Comparison of ENCODE assay signal across 21 cellular contexts in the genomic region with DNA sequence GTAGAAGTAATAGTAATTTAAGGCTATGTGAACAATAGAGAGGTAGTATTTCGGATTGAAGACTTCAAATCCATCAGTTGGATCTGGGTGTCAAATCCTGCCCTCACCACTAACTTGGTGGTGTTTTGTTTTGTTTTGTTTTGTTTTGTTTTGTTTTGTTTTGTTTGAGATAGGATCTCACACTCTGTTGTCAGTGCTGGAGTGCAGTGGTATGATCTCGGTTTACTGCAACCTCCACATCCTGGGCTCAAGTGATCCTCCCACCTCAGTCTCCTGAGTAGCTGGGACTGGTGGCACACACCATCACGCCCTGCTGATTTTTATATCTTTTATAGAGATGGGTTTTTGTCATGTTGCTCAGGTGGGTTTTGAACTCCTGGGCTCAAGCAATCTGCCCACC.
"Had no signal": no experiment of that assay in that cellular context is flagged by ENCODE, and none has a peak within 500 bp of the region (broad histone marks: within the 10 kb centered on the region; RNA-seq: fewer than 3 reads in every experiment).

No MANE protein-coding gene starts in this region.

- ATAC-seq: foreskin keratinocyte, left cardiac atrium, lower lobe of right lung, pancreas had no signal

- H3K9me3 Mint-ChIP-seq: dendritic cell treated with granulocyte-macrophage colony-stimulating factor and Interleukin-4, amounts not matched to agents 40 ng/mL and 50 ng/mL, for 4 days; naive B cell; nephron had no signal

- H3K27ac Mint-ChIP-seq: dendritic cell treated with granulocyte-macrophage colony-stimulating factor and Interleukin-4, amounts not matched to agents 40 ng/mL and 50 ng/mL, for 4 days; nephron; progenitor cell of endocrine pancreas had no signal

- H3K27ac ChIP-seq: esophagus squamous epithelium, foreskin keratinocyte, left ventricle myocardium inferior, lower lobe of right lung, pancreas, suprapubic skin, tibial artery, upper lobe of left lung, uterus had no signal

- H3K4me3 Mint-ChIP-seq: dendritic cell treated with granulocyte-macrophage colony-stimulating factor and Interleukin-4, amounts not matched to agents 40 ng/mL and 50 ng/mL, for 4 days; nephron had no signal

- H3K4me1 ChIP-seq: esophagus squamous epithelium, left ventricle myocardium inferior, lower lobe of right lung, pancreas, suprapubic skin, tibial artery, upper lobe of left lung, uterus had no signal

- H3K4me3 ChIP-seq: esophagus squamous epithelium, left ventricle myocardium inferior, lower lobe of right lung, pancreas, suprapubic skin, tibial artery, upper lobe of left lung, uterus had no signal

- H3K9me3 ChIP-seq: esophagus squamous epithelium, left ventricle myocardium inferior, lower lobe of right lung, pancreas, suprapubic skin, tibial artery, upper lobe of left lung, uterus had no signal

- H3K27me3 ChIP-seq: esophagus squamous epithelium, foreskin keratinocyte, pancreas, suprapubic skin, tibial artery, upper lobe of left lung, uterus had no signal

- FAIRE-seq: kidney, pancreas, small intestine had no signal

- H3K27me3 Mint-ChIP-seq: dendritic cell treated with granulocyte-macrophage colony-stimulating factor and Interleukin-4, amounts not matched to agents 40 ng/mL and 50 ng/mL, for 4 days; naive B cell; progenitor cell of endocrine pancreas had no signal

- H3K36me3 ChIP-seq: esophagus squamous epithelium, left ventricle myocardium inferior, lower lobe of right lung, pancreas, suprapubic skin, tibial artery, upper lobe of left lung, uterus had no signal

- DNase-seq: esophagus squamous epithelium; foreskin keratinocyte; kidney; left cardiac atrium; left ventricle myocardium inferior; lower lobe of right lung; mesendoderm; naive B cell; occipital lobe; pancreas; right cardiac atrium; small intestine; stimulated activated CD4-positive, alpha-beta T cell treated with anti-CD3 and anti-CD28 coated beads, Interleukin-12 subunit alpha, Interleukin-12 subunit beta, amount 100 ng/mL, for 4 hours; stimulated activated naive CD4-positive, alpha-beta T cell treated with Interleukin-2 at 50 U/mL for 16 hours; tibial artery; upper lobe of left lung; uterus had no signal

- H3K36me3 Mint-ChIP-seq: naive B cell had no signal
